19 cellular contexts compared by ENCODE assay signal in genomic region chr2:96431319-96431718, GRCh38.
DNase-seq lines count a peak whose midpoint lies in the region; ATAC-seq and TF ChIP-seq lines count a peak whose summit lies in the region.
"Had no signal": no experiment of that assay in that cellular context is flagged by ENCODE, and none has a peak within 500 bp of the region (broad histone marks: within the 10 kb centered on the region; RNA-seq: fewer than 3 reads in every experiment).

No MANE protein-coding gene starts in this region.

- H3K9me3 ChIP-seq in BLaER1 (peaks cover 30% of the 10 kb centered on the region), body of pancreas (no peaks in the 10 kb centered on the region), left ventricle myocardium inferior (replicated peaks) (peaks cover 8% of the 10 kb centered on the region), prostate gland (no peaks in the 10 kb centered on the region)

- ATAC-seq in body of pancreas, result no peak
- no peak for ATAC-seq in HG03521 (IDR thresholded peaks at IDR 0.05; ENCODE audit: unreplicated experiment)
- ATAC-seq: GM12878, SK-N-SH treated with all-trans-retinoic acid at 6 μM for 48 hours had no signal

- H3K36me3 ChIP-seq in BLaER1 (peaks cover 13% of the 10 kb centered on the region; the same call in 1 of the 2 replicates), body of pancreas (replicated peaks in 1 of 2; ENCODE audit: insufficient read depth in 1 of 2, low read depth in 2 of 2) (no peaks in the 10 kb centered on the region), left ventricle myocardium inferior (no peaks in the 10 kb centered on the region), prostate gland (no peaks in the 10 kb centered on the region)

- intact Hi-C loops in body of pancreas (cut with DNase I) (no loop called here), left ventricle myocardium inferior (cut with micrococcal nuclease) (no loop called here), prostate gland (cut with DNase I) (no loop called here)

- TF ChIP-seq POLR2A in body of pancreas (IDR thresholded peaks at IDR 0.05) (no peak), prostate gland (IDR thresholded peaks at IDR 0.05) (no peak)

- H3K4me1 ChIP-seq in BLaER1 (no peaks in the 10 kb centered on the region), body of pancreas (peaks cover 20% of the 10 kb centered on the region), left ventricle myocardium inferior (peaks cover 23% of the 10 kb centered on the region), prostate gland (replicated peaks) (no peaks in the 10 kb centered on the region)

- TF ChIP-seq CTCF in body of pancreas (IDR thresholded peaks at IDR 0.05) (no peak), left ventricle myocardium inferior (IDR thresholded peaks at IDR 0.05; ENCODE audit: borderline replicate concordance) (no peak), prostate gland (IDR thresholded peaks at IDR 0.05) (no peak)

- no peaks in the 10 kb centered on the region for H4K20me1 ChIP-seq in BLaER1

- peak; percentile 50 to 75 (median 62) for DNase-seq in body of pancreas
- DNase-seq in left ventricle myocardium inferior, result peak; percentile 71
- DNase-seq in prostate gland (ENCODE audit: low spot score), result peak; percentile 66
- DNase-seq in T-helper 1 cell, result no peak
- DNase-seq in NCI-H1436 treated with DMSO at 0.1 percent for 48 hours (lab: John Stamatoyannopoulos, UW), result no peak
- DNase-seq: CD4-positive, CD25-positive, alpha-beta regulatory T cell; GOT3; NCI-H1092 treated with DMSO at 0.1 percent for 48 hours; NCI-H2029 treated with DMSO at 0.1 percent for 48 hours; NCI-H226; NCI-H510A treated with DMSO at 0.1 percent for 48 hours; NCI-H748 treated with DMSO at 0.1 percent for 48 hours; RPMI8226 had no signal

- H3K9ac ChIP-seq in BLaER1, result no peak overlapping the region
- H3K9ac ChIP-seq: KMS-11 had no signal

- H3K27me3 ChIP-seq in BLaER1 (no peaks in the 10 kb centered on the region), body of pancreas (no peaks in the 10 kb centered on the region), left ventricle myocardium inferior (ENCODE audit: low read depth) (no peaks in the 10 kb centered on the region), prostate gland (replicated peaks; ENCODE audit: insufficient read depth) (no peaks in the 10 kb centered on the region)

- H3K27ac ChIP-seq in BLaER1 (no peak overlapping the region), body of pancreas (no peak overlapping the region), left ventricle myocardium inferior (replicated peaks) (peak overlapping the region; percentile 28), prostate gland (peak overlapping the region in 1 of 2 donors; percentile 5)
- H3K27ac ChIP-seq: KMS-11, PC-9 had no signal

- WGBS in body of pancreas, 2 donors, result 58% methylated on average over 6 of the region's 6 CpGs
- 39% methylated on average over 6 of the region's 6 CpGs for WGBS in prostate gland

- H3K4me3 ChIP-seq in BLaER1 (peak overlapping the region; percentile 31; the same call in 1 of the 2 replicates), body of pancreas (no peak overlapping the region), left ventricle myocardium inferior (no peak overlapping the region), prostate gland (no peak overlapping the region)
- H3K4me3 ChIP-seq: GM12878, PC-9 had no signal

- no peak overlapping the region for H3K4me2 ChIP-seq in BLaER1
- H3K4me2 ChIP-seq: KMS-11, PC-9 had no signal

Comparison
In these comparisons a context has a peak if more than half of its experiments do, and no peak if none do; other contexts are left out.
1. DNase-seq: peak in body of pancreas (4 of 4), left ventricle myocardium inferior (single experiment) and prostate gland (single experiment); none in T-helper 1 cell (0 of 5) and NCI-H1436 treated with DMSO at 0.1 percent for 48 hours (single experiment).